Comparison of ENCODE assay signal across 38 cellular contexts in genomic region chr5:136439367-136439766, GRCh38.
"Had no signal": no experiment of that assay in that cellular context is flagged by ENCODE, and none has a peak within 500 bp of the region (broad histone marks: within the 10 kb centered on the region; RNA-seq: fewer than 3 reads in every experiment).

No MANE protein-coding gene starts in this region.

- H3K4me1 ChIP-seq: ascending aorta, body of pancreas, breast epithelium had no signal

- H3K27me3 ChIP-seq: ascending aorta, body of pancreas, brain microvascular endothelial cell, breast epithelium, cardiac muscle cell had no signal

- H3K27ac ChIP-seq: ascending aorta, body of pancreas, brain microvascular endothelial cell, breast epithelium, cardiac muscle cell had no signal

- H3K4me3 Mint-ChIP-seq: activated naive CD4-positive, alpha-beta T cell treated with anti-CD3 and anti-CD28 coated beads for 36 hours; activated naive CD4-positive, alpha-beta T cell treated with anti-CD3 and anti-CD28 coated beads, Interleukin-2, amount 10 ng/mL, durations not matched to agents 7 days and 5 days; activated naive CD4-positive, alpha-beta T cell treated with anti-CD3 and anti-CD28 coated beads, Interleukin-2, amount 50 U/mL, for 24 hours; activated naive CD8-positive, alpha-beta T cell; activated naive CD8-positive, alpha-beta T cell treated with anti-CD3 and anti-CD28 coated beads for 36 hours; activated naive CD8-positive, alpha-beta T cell treated with anti-CD3 and anti-CD28 coated beads, Interleukin-2, amount 10 ng/mL, durations not matched to agents 7 days and 5 days; activated naive CD8-positive, alpha-beta T cell treated with anti-CD3 and anti-CD28 coated beads, Interleukin-2, amount 50 U/mL, for 24 hours; activated T-cell treated with anti-CD3 and anti-CD28 coated beads, Interleukin-2, amount 50 U/mL, for 24 hours; activated T-cell treated with anti-CD3 and anti-CD28 coated beads, Interleukin-2, amount 50 U/mL, for 4 hours; activated T-cell treated with anti-CD3 and anti-CD28 coated beads, Interleukin-2, amount 50 U/mL, for 72 hours; activated T-helper 1 cell treated with anti-CD3 and anti-CD28 coated beads, Interleukin-12 subunit alpha, Interleukin-12 subunit beta, Interleukin-2, Interleukin-4 antibody, amounts not matched to agents 30 ng/mL and 10 ng/mL and 1 ng/mL, durations not matched to agents 14 hours and 24 hours and 36 hours; activated T-helper 17 cell treated with anti-CD3 and anti-CD28 coated beads, Interleukin-2, amount 50 U/mL, for 72 hours; brain; central memory CD8-positive, alpha-beta T cell had no signal

- H3K9me3 Mint-ChIP-seq: activated naive CD4-positive, alpha-beta T cell treated with anti-CD3 and anti-CD28 coated beads, Interleukin-2, amount 10 ng/mL, durations not matched to agents 7 days and 5 days; activated naive CD8-positive, alpha-beta T cell treated with anti-CD3 and anti-CD28 coated beads, Interleukin-2, amount 10 ng/mL, durations not matched to agents 7 days and 5 days; activated T-cell treated with anti-CD3 and anti-CD28 coated beads, Interleukin-2, amount 50 U/mL, for 24 hours; activated T-helper 1 cell treated with anti-CD3 and anti-CD28 coated beads, Interleukin-12 subunit alpha, Interleukin-12 subunit beta, Interleukin-2, Interleukin-4 antibody, amounts not matched to agents 30 ng/mL and 10 ng/mL and 1 ng/mL, durations not matched to agents 14 hours and 24 hours and 36 hours; activated T-helper 17 cell treated with anti-CD3 and anti-CD28 coated beads, Interleukin-2, amount 50 U/mL, for 72 hours; activated T-helper 2 cell treated with anti-CD3 and anti-CD28 coated beads, Interferon-gamma antibody, Interleukin-2, Interleukin-4, amounts not matched to agents 10 μg/mL and 5 μg/mL and 100 μg/mL, durations not matched to agents 14 hours and 24 hours and 36 hours had no signal

- H3K9me3 ChIP-seq: body of pancreas, breast epithelium had no signal

- H3K27ac Mint-ChIP-seq: activated naive CD4-positive, alpha-beta T cell treated with anti-CD3 and anti-CD28 coated beads for 36 hours; activated naive CD4-positive, alpha-beta T cell treated with anti-CD3 and anti-CD28 coated beads, Interleukin-2, amount 10 ng/mL, durations not matched to agents 7 days and 5 days; activated naive CD4-positive, alpha-beta T cell treated with anti-CD3 and anti-CD28 coated beads, Interleukin-2, amount 50 U/mL, for 24 hours; activated naive CD4-positive, alpha-beta T cell treated with anti-CD3 and anti-CD28 coated beads, Interleukin-2, amount 50 U/mL, for 72 hours; activated naive CD8-positive, alpha-beta T cell; activated naive CD8-positive, alpha-beta T cell treated with anti-CD3 and anti-CD28 coated beads for 36 hours; activated naive CD8-positive, alpha-beta T cell treated with anti-CD3 and anti-CD28 coated beads, Interleukin-2, amount 10 ng/mL, durations not matched to agents 7 days and 5 days; activated naive CD8-positive, alpha-beta T cell treated with anti-CD3 and anti-CD28 coated beads, Interleukin-2, amount 50 U/mL, for 24 hours; activated T-cell treated with anti-CD3 and anti-CD28 coated beads, Interleukin-2, amount 50 U/mL, for 24 hours; activated T-cell treated with anti-CD3 and anti-CD28 coated beads, Interleukin-2, amount 50 U/mL, for 72 hours; activated T-helper 1 cell treated with anti-CD3 and anti-CD28 coated beads, Interleukin-12 subunit alpha, Interleukin-12 subunit beta, Interleukin-2, Interleukin-4 antibody, amounts not matched to agents 30 ng/mL and 10 ng/mL and 1 ng/mL, durations not matched to agents 14 hours and 24 hours and 36 hours; activated T-helper 17 cell treated with anti-CD3 and anti-CD28 coated beads, Interleukin-2, amount 50 U/mL, for 72 hours; activated T-helper 2 cell treated with anti-CD3 and anti-CD28 coated beads, Interferon-gamma antibody, Interleukin-2, Interleukin-4, amounts not matched to agents 10 μg/mL and 5 μg/mL and 100 μg/mL, durations not matched to agents 14 hours and 24 hours and 36 hours; brain had no signal

- H3K4me3 ChIP-seq: ascending aorta, body of pancreas, breast epithelium, cardiac muscle cell had no signal

- H3K36me3 Mint-ChIP-seq: activated naive CD4-positive, alpha-beta T cell treated with anti-CD3 and anti-CD28 coated beads, Interleukin-2, amount 10 ng/mL, durations not matched to agents 7 days and 5 days; activated naive CD4-positive, alpha-beta T cell treated with anti-CD3 and anti-CD28 coated beads, Interleukin-2, amount 50 U/mL, for 24 hours; activated naive CD8-positive, alpha-beta T cell; activated naive CD8-positive, alpha-beta T cell treated with anti-CD3 and anti-CD28 coated beads for 36 hours; activated naive CD8-positive, alpha-beta T cell treated with anti-CD3 and anti-CD28 coated beads, Interleukin-2, amount 10 ng/mL, durations not matched to agents 7 days and 5 days; brain had no signal

- H3K36me3 ChIP-seq: ascending aorta, brain microvascular endothelial cell, breast epithelium, cardiac muscle cell had no signal

- ATAC-seq: activated naive CD4-positive, alpha-beta T cell treated with anti-CD3 and anti-CD28 coated beads, Interleukin-2, amount 50 U/mL, for 72 hours; activated naive CD8-positive, alpha-beta T cell treated with anti-CD3 and anti-CD28 coated beads, Interleukin-2, amount 50 U/mL, for 24 hours; activated T-cell treated with anti-CD3 and anti-CD28 coated beads, Interleukin-2, amount 50 U/mL, for 4 hours; activated T-cell treated with anti-CD3 and anti-CD28 coated beads, Interleukin-2, amount 50 U/mL, for 72 hours; activated T-helper 17 cell treated with anti-CD3 and anti-CD28 coated beads, Interleukin-2, amount 50 U/mL, for 72 hours; body of pancreas had no signal

- H3K4me1 Mint-ChIP-seq: activated naive CD4-positive, alpha-beta T cell treated with anti-CD3 and anti-CD28 coated beads, Interleukin-2, amount 10 ng/mL, durations not matched to agents 7 days and 5 days; activated naive CD4-positive, alpha-beta T cell treated with anti-CD3 and anti-CD28 coated beads, Interleukin-2, amount 50 U/mL, for 24 hours; activated naive CD8-positive, alpha-beta T cell treated with anti-CD3 and anti-CD28 coated beads for 36 hours; activated naive CD8-positive, alpha-beta T cell treated with anti-CD3 and anti-CD28 coated beads, Interleukin-2, amount 10 ng/mL, durations not matched to agents 7 days and 5 days; activated naive CD8-positive, alpha-beta T cell treated with anti-CD3 and anti-CD28 coated beads, Interleukin-2, amount 50 U/mL, for 24 hours; activated T-helper 17 cell treated with anti-CD3 and anti-CD28 coated beads, Interleukin-2, amount 50 U/mL, for 72 hours; brain; central memory CD8-positive, alpha-beta T cell had no signal

- DNase-seq: activated effector memory CD4-positive, alpha-beta T cell treated with anti-CD3 and anti-CD28 coated beads, Interleukin-2, amount 50 U/mL, for 16 hours; activated effector memory CD4-positive, alpha-beta T cell treated with Interleukin-2 at 50 U/mL for 16 hours; activated gamma-delta T cell; activated gamma-delta T cell treated with Interleukin-2 at 50 U/mL for 16 hours; activated naive CD4-positive, alpha-beta T cell; activated naive CD4-positive, alpha-beta T cell treated with anti-CD3 and anti-CD28 coated beads for 36 hours; activated naive CD4-positive, alpha-beta T cell treated with anti-CD3 and anti-CD28 coated beads, Interleukin-2, amount 10 ng/mL, durations not matched to agents 7 days and 5 days; activated naive CD4-positive, alpha-beta T cell treated with anti-CD3 and anti-CD28 coated beads, Interleukin-2, amount 50 U/mL, for 16 hours; activated naive CD4-positive, alpha-beta T cell treated with Interleukin-2 at 50 U/mL for 16 hours; activated naive CD8-positive, alpha-beta T cell treated with anti-CD3 and anti-CD28 coated beads for 36 hours; activated naive CD8-positive, alpha-beta T cell treated with anti-CD3 and anti-CD28 coated beads, Interleukin-2, amount 10 ng/mL, durations not matched to agents 7 days and 5 days; activated naive CD8-positive, alpha-beta T cell treated with anti-CD3 and anti-CD28 coated beads, Interleukin-2, amount 50 U/mL, for 24 hours; activated T-cell treated with anti-CD3 and anti-CD28 coated beads, Interleukin-2, amount 50 U/mL, for 1 hour; activated T-cell treated with anti-CD3 and anti-CD28 coated beads, Interleukin-2, amount 50 U/mL, for 24 hours; activated T-cell treated with anti-CD3 and anti-CD28 coated beads, Interleukin-2, amount 50 U/mL, for 4 hours; activated T-cell treated with anti-CD3 and anti-CD28 coated beads, Interleukin-2, amount 50 U/mL, for 48 hours; activated T-cell treated with anti-CD3 and anti-CD28 coated beads, Interleukin-2, amount 50 U/mL, for 72 hours; amniotic stem cell; amygdala; anterior cingulate cortex; aorta; body of pancreas; brain microvascular endothelial cell; caudate nucleus; central memory CD4-positive, alpha-beta T cell; cerebellar nuclear complex had no signal

- FAIRE-seq: bronchial epithelial cell had no signal

- H3K27me3 Mint-ChIP-seq: activated naive CD4-positive, alpha-beta T cell treated with anti-CD3 and anti-CD28 coated beads, Interleukin-2, amount 10 ng/mL, durations not matched to agents 7 days and 5 days; activated naive CD4-positive, alpha-beta T cell treated with anti-CD3 and anti-CD28 coated beads, Interleukin-2, amount 50 U/mL, for 24 hours; activated naive CD8-positive, alpha-beta T cell treated with anti-CD3 and anti-CD28 coated beads for 36 hours; activated naive CD8-positive, alpha-beta T cell treated with anti-CD3 and anti-CD28 coated beads, Interleukin-2, amount 50 U/mL, for 24 hours; activated T-cell treated with anti-CD3 and anti-CD28 coated beads, Interleukin-2, amount 50 U/mL, for 24 hours; activated T-helper 17 cell treated with anti-CD3 and anti-CD28 coated beads, Interleukin-2, amount 50 U/mL, for 72 hours; central memory CD8-positive, alpha-beta T cell had no signal
